ENCODE assay signal across 2 cellular contexts in the genomic region with DNA sequence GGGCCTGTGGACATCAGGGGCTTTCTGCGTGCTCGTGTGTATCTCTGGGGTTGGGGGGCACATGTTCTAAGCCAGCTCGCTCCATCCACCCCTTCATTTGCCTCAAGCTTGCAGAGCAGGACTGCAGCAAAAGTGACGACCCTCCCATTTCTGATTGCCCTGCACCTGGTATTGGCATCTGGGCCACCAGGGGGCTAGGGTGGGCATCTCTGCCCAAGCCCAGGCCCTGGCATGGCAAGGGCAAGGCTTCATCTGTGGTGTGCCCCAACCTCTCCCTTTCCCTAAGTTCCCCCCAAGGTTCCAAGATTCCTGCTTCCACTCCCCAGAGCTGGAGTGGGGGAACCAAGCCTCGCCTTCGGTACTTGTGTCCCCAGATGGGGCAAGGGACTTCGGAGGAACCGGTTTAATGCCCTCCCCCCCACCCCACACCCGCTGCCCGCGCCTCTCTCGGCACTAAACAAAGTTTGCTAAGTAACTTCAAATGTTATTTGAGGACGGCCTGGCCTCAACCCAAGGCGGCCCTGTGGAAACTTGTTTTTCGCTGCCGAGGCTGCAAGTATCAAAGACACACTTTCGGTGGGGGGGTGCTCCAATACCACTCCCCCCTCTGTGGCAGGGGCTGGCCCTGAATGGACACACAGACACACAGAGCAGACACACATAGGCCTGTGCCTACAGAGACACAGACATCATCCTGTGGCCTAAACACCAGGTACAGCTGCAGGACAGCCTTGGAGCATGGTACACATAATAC.
TF ChIP-seq lines count a peak whose summit lies in the region.

No MANE protein-coding gene starts in this region.

TF ChIP-seq in IMR-90, 13 proteins besides CTCF, POLR2A, EP300 and RAD21:
- no peak for TF ChIP-seq CHD1 (IDR thresholded peaks at IDR 0.05; ENCODE audit: low read depth, low read length)
- no peak for TF ChIP-seq RCOR1 (IDR thresholded peaks at IDR 0.05; ENCODE audit: insufficient replicate concordance, low read length)
- TF ChIP-seq MXI1 (IDR thresholded peaks at IDR 0.05; ENCODE audit: borderline replicate concordance, low read depth, low read length): no peak
- no peak for TF ChIP-seq MAZ (IDR thresholded peaks at IDR 0.05; ENCODE audit: borderline replicate concordance, low read depth, low read length)
- TF ChIP-seq NFE2L2 (IDR thresholded peaks at IDR 0.05; ENCODE audit: low read depth, low read length): no peak
- TF ChIP-seq BHLHE40 (IDR thresholded peaks at IDR 0.05; ENCODE audit: low read depth, low read length): no peak
- TF ChIP-seq CEBPB (IDR thresholded peaks at IDR 0.05; ENCODE audit: low read depth, low read length): no peak
- TF ChIP-seq RFX5 (IDR thresholded peaks at IDR 0.05; ENCODE audit: low read depth, low read length): no peak
- TF ChIP-seq, protein P1, sequence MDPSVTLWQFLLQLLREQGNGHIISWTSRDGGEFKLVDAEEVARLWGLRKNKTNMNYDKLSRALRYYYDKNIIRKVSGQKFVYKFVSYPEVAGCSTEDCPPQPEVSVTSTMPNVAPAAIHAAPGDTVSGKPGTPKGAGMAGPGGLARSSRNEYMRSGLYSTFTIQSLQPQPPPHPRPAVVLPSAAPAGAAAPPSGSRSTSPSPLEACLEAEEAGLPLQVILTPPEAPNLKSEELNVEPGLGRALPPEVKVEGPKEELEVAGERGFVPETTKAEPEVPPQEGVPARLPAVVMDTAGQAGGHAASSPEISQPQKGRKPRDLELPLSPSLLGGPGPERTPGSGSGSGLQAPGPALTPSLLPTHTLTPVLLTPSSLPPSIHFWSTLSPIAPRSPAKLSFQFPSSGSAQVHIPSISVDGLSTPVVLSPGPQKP (IDR thresholded peaks at IDR 0.05; ENCODE audit: borderline replicate concordance, low read depth, low read length): no peak
- no peak for TF ChIP-seq FOS (IDR thresholded peaks at IDR 0.05; ENCODE audit: low read depth, low read length)
- TF ChIP-seq, protein P2, sequence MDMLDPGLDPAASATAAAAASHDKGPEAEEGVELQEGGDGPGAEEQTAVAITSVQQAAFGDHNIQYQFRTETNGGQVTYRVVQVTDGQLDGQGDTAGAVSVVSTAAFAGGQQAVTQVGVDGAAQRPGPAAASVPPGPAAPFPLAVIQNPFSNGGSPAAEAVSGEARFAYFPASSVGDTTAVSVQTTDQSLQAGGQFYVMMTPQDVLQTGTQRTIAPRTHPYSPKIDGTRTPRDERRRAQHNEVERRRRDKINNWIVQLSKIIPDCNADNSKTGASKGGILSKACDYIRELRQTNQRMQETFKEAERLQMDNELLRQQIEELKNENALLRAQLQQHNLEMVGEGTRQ (IDR thresholded peaks at IDR 0.05; ENCODE audit: low read depth, low read length): no peak
- TF ChIP-seq SMC3 (IDR thresholded peaks at IDR 0.05; ENCODE audit: low read depth, low read length): no peak
- no peak for TF ChIP-seq MAFK (IDR thresholded peaks at IDR 0.05; ENCODE audit: low read depth, low read length)

TF ChIP-seq in GM23338, 12 proteins besides CTCF, POLR2A, EP300 and RAD21:
- no peak for TF ChIP-seq EZH2phosphoT487 (IDR thresholded peaks at IDR 0.05; ENCODE audit: unreplicated experiment)
- TF ChIP-seq CREB1 (CRISPR knock-in tag; IDR thresholded peaks at IDR 0.05; ENCODE audit: low read depth): no peak
TF ChIP-seq in GM23338: peak in this region for 0.
